Comparison of ENCODE assay signal across 8 cellular contexts in the genomic region with DNA sequence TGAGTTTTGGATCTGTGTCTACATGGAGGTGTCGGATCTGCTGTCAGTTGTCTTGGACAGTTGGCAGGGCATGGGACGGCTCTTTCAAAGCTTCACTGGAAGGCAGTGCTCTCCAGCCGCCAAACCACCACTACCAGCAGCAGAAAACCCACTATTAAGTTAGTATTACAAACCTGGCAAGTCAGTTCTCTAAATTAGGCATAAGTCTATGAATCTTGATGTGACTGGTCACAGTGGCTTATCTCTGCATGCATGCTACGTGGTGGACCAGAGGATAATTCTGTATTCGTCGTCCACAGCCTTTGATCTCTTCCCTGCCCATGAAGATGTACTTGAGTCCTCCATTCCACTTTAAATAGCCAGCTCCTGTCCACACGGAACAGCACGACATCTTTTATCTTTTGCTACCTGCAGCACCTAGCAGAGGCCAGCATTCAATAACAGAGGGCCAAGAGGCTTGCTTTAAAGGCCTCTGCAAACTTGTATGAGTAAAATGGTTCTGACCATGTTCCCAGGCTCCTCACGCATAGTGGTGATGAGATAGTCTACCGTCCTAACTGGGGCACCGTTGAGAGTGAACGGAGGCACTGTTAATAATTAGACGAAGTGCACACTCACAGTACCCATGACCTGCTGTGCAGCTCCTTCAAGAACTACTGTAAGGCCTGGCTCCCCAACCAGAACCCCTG. TPM values are rescaled to one million over a fixed set of nuclear protein-coding genes. Genes with fewer than 3 reads are reported as not detected.
DNase-seq lines count a peak whose midpoint lies in the region; ATAC-seq and TF ChIP-seq lines count a peak whose summit lies in the region.

No MANE protein-coding gene starts in this region.

- no peaks in the 10 kb centered on the region for H3K36me3 Mint-ChIP-seq in T-helper 17 cell (ENCODE audit: low read depth)
- H3K36me3 Mint-ChIP-seq in glutamatergic neuron (ENCODE audit: unreplicated experiment), result no peaks in the 10 kb centered on the region

- no peak for ATAC-seq in T-helper 17 cell
- no peak for ATAC-seq in HG03095 (IDR thresholded peaks at IDR 0.05; ENCODE audit: unreplicated experiment)
- ATAC-seq in GM18873 (IDR thresholded peaks at IDR 0.05; ENCODE audit: low FRiP score, unreplicated experiment), result no peak

- DNase-seq in T-helper 17 cell, result no peak
- DNase-seq in glutamatergic neuron, result no peak
- DNase-seq in skeletal muscle cell (ENCODE audit: low read depth), result no peak
- DNase-seq in NCI-H2196 treated with DMSO at 0.1 percent for 48 hours (lab: John Stamatoyannopoulos, UW; ENCODE audit: unreplicated experiment), result no peak
- DNase-seq in HCEC 1CT, result no peak

- H3K4me1 Mint-ChIP-seq in T-helper 17 cell, result peaks cover 55% of the 10 kb centered on the region
- peaks cover 39% of the 10 kb centered on the region for H3K4me1 Mint-ChIP-seq in glutamatergic neuron (ENCODE audit: low read depth, unreplicated experiment)

- H3K4me3 ChIP-seq in GM12875 (ENCODE audit: low read depth, low read length), result peak overlapping the region; percentile 67
- H3K4me3 ChIP-seq in skeletal muscle cell (ENCODE audit: low read depth, low read length), result peak overlapping the region; percentile 69

- no peaks in the 10 kb centered on the region for H3K9me3 ChIP-seq in T-helper 17 cell (ENCODE audit: control insufficient read depth, low read length, poor library complexity, severe bottlenecking)

- TF ChIP-seq CTCF in GM12875 (IDR thresholded peaks at IDR 0.05; ENCODE audit: borderline replicate concordance, insufficient read depth, low read depth, low read length), result no peak
- TF ChIP-seq CTCF in glutamatergic neuron (IDR thresholded peaks at IDR 0.05; ENCODE audit: partially characterized antibody, unreplicated experiment), result no peak

- peak overlapping the region; percentile 92 for H3K27ac Mint-ChIP-seq in T-helper 17 cell
- H3K27ac Mint-ChIP-seq in glutamatergic neuron (ENCODE audit: unreplicated experiment), result peak overlapping the region; percentile 67

- H3K9me3 Mint-ChIP-seq in glutamatergic neuron (ENCODE audit: unreplicated experiment), result peaks cover 14% of the 10 kb centered on the region

- H3K27me3 Mint-ChIP-seq in T-helper 17 cell (no peaks in the 10 kb centered on the region), glutamatergic neuron (ENCODE audit: unreplicated experiment) (peaks cover 11% of the 10 kb centered on the region)

- H3K4me3 Mint-ChIP-seq in T-helper 17 cell (peak overlapping the region; percentile 94), glutamatergic neuron (ENCODE audit: unreplicated experiment) (peak overlapping the region; percentile 87)

RNA-seq across cellular contexts. Expression of a gene that starts 0.8 kb away (rescaled TPM):
- total RNA-seq in T-helper 17 cell (10 to 100 TPM; 17.9 to 22.2 TPM), glutamatergic neuron (ENCODE audit: unreplicated experiment) (3.1 TPM)

RNA-seq across cellular contexts. Expression of a gene that starts 42.7 kb away (rescaled TPM):
- total RNA-seq in T-helper 17 cell (under 1 TPM in 1 of 2 donors, not detected in 1; 0.25 TPM), glutamatergic neuron (ENCODE audit: unreplicated experiment) (0.59 TPM)
